In the genomic region with DNA sequence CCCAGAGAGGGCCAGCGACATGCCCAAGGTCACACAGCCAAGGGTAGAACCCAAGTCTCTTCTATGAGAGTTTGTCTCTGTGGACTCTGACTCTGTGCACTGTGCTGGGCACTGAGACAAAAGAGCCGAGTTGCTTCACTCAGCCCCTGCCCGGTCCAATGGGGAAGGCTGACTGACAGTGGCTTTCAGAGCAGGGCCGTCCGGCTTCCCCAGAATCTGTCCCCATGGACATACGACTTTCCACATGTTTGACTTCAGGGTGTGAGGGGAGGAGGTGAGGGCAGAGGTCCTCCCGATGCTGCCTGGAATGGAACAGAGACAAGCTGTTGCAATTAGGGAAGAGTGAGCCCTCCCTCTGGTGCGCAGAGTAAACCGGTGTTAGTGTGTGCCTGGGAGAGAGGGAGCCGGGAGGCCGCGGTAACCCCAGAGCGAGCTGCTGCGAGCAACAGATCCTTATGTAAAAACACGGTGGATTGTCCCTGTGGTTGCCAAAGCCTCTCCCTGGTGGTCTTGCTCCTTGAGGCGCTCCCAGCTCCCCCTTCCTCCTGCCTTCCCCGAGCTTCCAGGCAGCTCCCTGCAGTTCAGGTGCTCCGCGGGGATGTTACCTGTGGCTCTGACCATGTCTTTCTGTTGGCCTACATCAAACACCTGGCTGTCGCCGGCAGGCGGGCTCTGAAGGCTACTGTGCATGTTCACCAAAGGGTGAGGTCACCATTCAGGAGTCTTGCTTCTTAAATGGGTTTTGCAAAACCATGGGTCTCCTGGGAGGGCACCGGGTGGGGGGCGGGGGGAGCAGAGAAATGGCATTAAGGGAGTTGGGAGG, we compare ENCODE assay signal across 1 cellular context.
TF ChIP-seq lines count a peak whose summit lies in the region.

No MANE protein-coding gene starts in this region.

TF ChIP-seq in SK-N-SH, 30 proteins besides CTCF, POLR2A, EP300 and RAD21 (continued from another document):
- TF ChIP-seq REST (IDR thresholded peaks at IDR 0.05; ENCODE audit: low read depth, low read length) (no peak), TCF12 (IDR thresholded peaks at IDR 0.05) (no peak), NFIC (IDR thresholded peaks at IDR 0.05; ENCODE audit: borderline replicate concordance) (no peak), NRF1 (IDR thresholded peaks at IDR 0.05; ENCODE audit: low read depth, low read length) (no peak), FOXM1 (IDR thresholded peaks at IDR 0.05; ENCODE audit: low read depth) (no peak), SMC3 (IDR thresholded peaks at IDR 0.05; ENCODE audit: low read depth, low read length) (no peak), ELF1 (IDR thresholded peaks at IDR 0.05) (no peak)
- TF ChIP-seq, protein P1, sequence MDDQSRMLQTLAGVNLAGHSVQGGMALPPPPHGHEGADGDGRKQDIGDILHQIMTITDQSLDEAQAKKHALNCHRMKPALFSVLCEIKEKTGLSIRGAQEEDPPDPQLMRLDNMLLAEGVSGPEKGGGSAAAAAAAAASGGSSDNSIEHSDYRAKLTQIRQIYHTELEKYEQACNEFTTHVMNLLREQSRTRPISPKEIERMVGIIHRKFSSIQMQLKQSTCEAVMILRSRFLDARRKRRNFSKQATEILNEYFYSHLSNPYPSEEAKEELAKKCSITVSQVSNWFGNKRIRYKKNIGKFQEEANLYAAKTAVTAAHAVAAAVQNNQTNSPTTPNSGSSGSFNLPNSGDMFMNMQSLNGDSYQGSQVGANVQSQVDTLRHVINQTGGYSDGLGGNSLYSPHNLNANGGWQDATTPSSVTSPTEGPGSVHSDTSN (IDR thresholded peaks at IDR 0.05), result no peak
